1 cellular context compared by ENCODE assay signal in genomic region chr13:48804836-48805601, GRCh38.
TF ChIP-seq lines count a peak whose summit lies in the region.

No MANE protein-coding gene starts in this region.

TF ChIP-seq in SK-N-SH treated with all-trans-retinoic acid at 6 μM for 48 hours, 23 proteins besides CTCF, POLR2A, EP300 and RAD21 (continued from another document):
- TF ChIP-seq ZFP30 (CRISPR knock-in tag; IDR thresholded peaks at IDR 0.05): no peak
- TF ChIP-seq RARB (CRISPR knock-in tag; IDR thresholded peaks at IDR 0.05): no peak
- no peak for TF ChIP-seq CSDC2 (CRISPR knock-in tag; IDR thresholded peaks at IDR 0.05)
- TF ChIP-seq, protein P1, sequence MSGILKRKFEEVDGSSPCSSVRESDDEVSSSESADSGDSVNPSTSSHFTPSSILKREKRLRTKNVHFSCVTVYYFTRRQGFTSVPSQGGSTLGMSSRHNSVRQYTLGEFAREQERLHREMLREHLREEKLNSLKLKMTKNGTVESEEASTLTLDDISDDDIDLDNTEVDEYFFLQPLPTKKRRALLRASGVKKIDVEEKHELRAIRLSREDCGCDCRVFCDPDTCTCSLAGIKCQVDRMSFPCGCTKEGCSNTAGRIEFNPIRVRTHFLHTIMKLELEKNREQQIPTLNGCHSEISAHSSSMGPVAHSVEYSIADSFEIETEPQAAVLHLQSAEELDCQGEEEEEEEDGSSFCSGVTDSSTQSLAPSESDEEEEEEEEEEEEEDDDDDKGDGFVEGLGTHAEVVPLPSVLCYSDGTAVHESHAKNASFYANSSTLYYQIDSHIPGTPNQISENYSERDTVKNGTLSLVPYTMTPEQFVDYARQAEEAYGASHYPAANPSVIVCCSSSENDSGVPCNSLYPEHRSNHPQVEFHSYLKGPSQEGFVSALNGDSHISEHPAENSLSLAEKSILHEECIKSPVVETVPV (CRISPR knock-in tag; IDR thresholded peaks at IDR 0.05): no peak
- TF ChIP-seq GLIS3 (CRISPR knock-in tag; IDR thresholded peaks at IDR 0.05): no peak
- no peak for TF ChIP-seq ZNF8 (CRISPR knock-in tag; IDR thresholded peaks at IDR 0.05)
- no peak for TF ChIP-seq ZC3H10 (CRISPR knock-in tag; IDR thresholded peaks at IDR 0.05)
- no peak for TF ChIP-seq ZNF70 (CRISPR knock-in tag; IDR thresholded peaks at IDR 0.05)
- no peak for TF ChIP-seq TSHZ2 (CRISPR knock-in tag; IDR thresholded peaks at IDR 0.05)
